ENCODE assay signal across 1 cellular context in the genomic region with DNA sequence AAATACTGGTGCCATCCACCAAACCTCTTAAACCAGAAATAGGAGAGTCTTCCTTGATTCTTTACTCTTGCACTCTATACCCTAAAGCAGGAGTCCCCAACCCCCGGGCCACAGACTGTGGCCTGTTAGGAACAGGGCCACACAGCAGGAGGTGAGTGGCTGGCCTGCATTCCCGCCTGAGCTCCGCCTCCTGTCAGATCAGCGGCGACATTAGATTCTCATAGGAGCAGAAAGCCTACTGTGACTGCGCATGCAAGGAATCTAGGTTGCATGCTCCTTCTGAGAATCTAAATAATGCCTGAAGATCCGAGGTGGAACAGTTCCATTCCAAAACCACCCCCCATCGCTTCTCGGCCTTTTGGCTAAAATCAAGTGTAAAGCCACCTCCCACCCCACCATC.
TF ChIP-seq lines count a peak whose summit lies in the region.

No MANE protein-coding gene starts in this region.

TF ChIP-seq in K562, 482 proteins besides CTCF, POLR2A, EP300 and RAD21 (continued from another document):
- TF ChIP-seq NRF1 (conservative IDR thresholded peaks at IDR 0.05 in 1 of 2, IDR thresholded peaks at IDR 0.05 in 1 of 2): peak; percentile 40 to 56; a peak in 3 of 4 replicates
